1 cellular context compared by ENCODE assay signal in the genomic region with DNA sequence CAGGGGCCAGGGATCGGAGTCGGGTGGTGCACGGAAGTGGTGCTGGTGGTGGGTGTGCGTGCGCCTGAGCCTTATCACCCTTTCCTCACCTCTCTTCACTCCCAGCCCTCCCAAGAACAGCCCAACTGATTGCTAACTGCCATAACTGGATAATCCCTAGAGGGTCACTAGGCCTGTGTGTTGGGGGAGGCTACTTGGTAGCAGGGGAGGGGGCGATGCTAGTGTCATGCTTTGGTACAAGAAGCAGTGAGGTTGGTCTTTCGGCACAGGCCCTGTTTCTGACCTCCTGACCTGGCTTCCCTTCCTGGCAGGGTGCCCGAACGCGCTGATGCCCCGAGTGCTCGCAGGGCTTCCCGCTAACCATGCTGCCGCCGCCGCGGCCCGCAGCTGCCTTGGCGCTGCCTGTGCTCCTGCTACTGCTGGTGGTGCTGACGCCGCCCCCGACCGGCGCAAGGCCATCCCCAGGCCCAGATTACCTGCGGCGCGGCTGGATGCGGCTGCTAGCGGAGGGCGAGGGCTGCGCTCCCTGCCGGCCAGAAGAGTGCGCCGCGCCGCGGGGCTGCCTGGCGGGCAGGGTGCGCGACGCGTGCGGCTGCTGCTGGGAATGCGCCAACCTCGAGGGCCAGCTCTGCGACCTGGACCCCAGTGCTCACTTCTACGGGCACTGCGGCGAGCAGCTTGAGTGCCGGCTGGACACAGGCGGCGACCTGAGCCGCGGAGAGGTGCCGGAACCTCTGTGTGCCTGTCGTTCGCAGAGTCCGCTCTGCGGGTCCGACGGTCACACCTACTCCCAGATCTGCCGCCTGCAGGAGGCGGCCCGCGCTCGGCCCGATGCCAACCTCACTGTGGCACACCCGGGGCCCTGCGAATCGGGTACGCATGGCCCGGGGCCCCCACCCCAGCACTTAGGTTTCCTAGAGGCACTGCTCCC.
TF ChIP-seq lines count a peak whose summit lies in the region.

No MANE protein-coding gene starts in this region.

TF ChIP-seq in HepG2, 621 proteins besides CTCF, POLR2A, EP300 and RAD21 (continued from another document and continues in another):
- TF ChIP-seq FOXO4 (CRISPR knock-in tag; conservative IDR thresholded peaks at IDR 0.05): no peak
- TF ChIP-seq PRMT3 (CRISPR knock-in tag; IDR thresholded peaks at IDR 0.05; ENCODE audit: borderline replicate concordance, low read depth): peak; percentile 92
- peak; percentile 44; the same call in 1 of the 2 replicates for TF ChIP-seq NR1H2 (CRISPR knock-in tag; IDR thresholded peaks at IDR 0.05; ENCODE audit: borderline replicate concordance, low read depth)
- peak; percentile 64; the same call in 1 of the 2 replicates for TF ChIP-seq KDM5B (CRISPR knock-in tag; IDR thresholded peaks at IDR 0.05; ENCODE audit: borderline replicate concordance)
- TF ChIP-seq ZBTB7B (CRISPR knock-in tag; IDR thresholded peaks at IDR 0.05): peak; percentile 84
- TF ChIP-seq ZBTB3 (CRISPR knock-in tag; IDR thresholded peaks at IDR 0.05; ENCODE audit: borderline replicate concordance, low read depth): 0 out of 2 replicates have a peak, but pooled peaks have one; percentile 78
- no peak for TF ChIP-seq ZNF775 (CRISPR knock-in tag; IDR thresholded peaks at IDR 0.05; ENCODE audit: borderline replicate concordance)
- TF ChIP-seq, protein P1, sequence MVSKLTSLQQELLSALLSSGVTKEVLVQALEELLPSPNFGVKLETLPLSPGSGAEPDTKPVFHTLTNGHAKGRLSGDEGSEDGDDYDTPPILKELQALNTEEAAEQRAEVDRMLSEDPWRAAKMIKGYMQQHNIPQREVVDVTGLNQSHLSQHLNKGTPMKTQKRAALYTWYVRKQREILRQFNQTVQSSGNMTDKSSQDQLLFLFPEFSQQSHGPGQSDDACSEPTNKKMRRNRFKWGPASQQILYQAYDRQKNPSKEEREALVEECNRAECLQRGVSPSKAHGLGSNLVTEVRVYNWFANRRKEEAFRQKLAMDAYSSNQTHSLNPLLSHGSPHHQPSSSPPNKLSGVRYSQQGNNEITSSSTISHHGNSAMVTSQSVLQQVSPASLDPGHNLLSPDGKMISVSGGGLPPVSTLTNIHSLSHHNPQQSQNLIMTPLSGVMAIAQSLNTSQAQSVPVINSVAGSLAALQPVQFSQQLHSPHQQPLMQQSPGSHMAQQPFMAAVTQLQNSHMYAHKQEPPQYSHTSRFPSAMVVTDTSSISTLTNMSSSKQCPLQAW (CRISPR knock-in tag; IDR thresholded peaks at IDR 0.05): no peak
- TF ChIP-seq ZNF292 (CRISPR knock-in tag; IDR thresholded peaks at IDR 0.05; ENCODE audit: borderline replicate concordance, low read depth): 0 out of 2 replicates have a peak, but pooled peaks have one; percentile 24
- no peak for TF ChIP-seq HHEX (CRISPR knock-in tag; IDR thresholded peaks at IDR 0.05)
- no peak for TF ChIP-seq ZNF841 (CRISPR knock-in tag; IDR thresholded peaks at IDR 0.05; ENCODE audit: borderline replicate concordance)
- TF ChIP-seq THYN1 (CRISPR knock-in tag; IDR thresholded peaks at IDR 0.05; ENCODE audit: borderline replicate concordance, low read depth): 0 out of 2 replicates have a peak, but pooled peaks have one; percentile 13
- TF ChIP-seq, protein P2, sequence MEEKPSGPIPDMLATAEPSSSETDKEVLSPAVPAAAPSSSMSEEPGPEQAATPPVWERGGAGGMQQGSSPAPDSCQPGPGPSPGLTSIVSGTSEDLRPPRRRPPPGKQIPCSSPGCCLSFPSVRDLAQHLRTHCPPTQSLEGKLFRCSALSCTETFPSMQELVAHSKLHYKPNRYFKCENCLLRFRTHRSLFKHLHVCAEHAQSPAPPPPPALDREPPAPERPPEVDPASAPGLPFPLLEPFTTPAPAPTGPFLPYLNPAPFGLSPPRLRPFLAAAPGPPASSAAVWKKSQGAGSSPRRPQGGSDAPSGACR (CRISPR knock-in tag; IDR thresholded peaks at IDR 0.05): no peak
- TF ChIP-seq, protein P3, sequence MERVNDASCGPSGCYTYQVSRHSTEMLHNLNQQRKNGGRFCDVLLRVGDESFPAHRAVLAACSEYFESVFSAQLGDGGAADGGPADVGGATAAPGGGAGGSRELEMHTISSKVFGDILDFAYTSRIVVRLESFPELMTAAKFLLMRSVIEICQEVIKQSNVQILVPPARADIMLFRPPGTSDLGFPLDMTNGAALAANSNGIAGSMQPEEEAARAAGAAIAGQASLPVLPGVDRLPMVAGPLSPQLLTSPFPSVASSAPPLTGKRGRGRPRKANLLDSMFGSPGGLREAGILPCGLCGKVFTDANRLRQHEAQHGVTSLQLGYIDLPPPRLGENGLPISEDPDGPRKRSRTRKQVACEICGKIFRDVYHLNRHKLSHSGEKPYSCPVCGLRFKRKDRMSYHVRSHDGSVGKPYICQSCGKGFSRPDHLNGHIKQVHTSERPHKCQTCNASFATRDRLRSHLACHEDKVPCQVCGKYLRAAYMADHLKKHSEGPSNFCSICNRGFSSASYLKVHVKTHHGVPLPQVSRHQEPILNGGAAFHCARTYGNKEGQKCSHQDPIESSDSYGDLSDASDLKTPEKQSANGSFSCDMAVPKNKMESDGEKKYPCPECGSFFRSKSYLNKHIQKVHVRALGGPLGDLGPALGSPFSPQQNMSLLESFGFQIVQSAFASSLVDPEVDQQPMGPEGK (CRISPR knock-in tag; IDR thresholded peaks at IDR 0.05): peak; percentile 45
- TF ChIP-seq MTERF4 (CRISPR knock-in tag; IDR thresholded peaks at IDR 0.05): peak; percentile 69; the same call in 1 of the 2 replicates
- TF ChIP-seq, protein P4, sequence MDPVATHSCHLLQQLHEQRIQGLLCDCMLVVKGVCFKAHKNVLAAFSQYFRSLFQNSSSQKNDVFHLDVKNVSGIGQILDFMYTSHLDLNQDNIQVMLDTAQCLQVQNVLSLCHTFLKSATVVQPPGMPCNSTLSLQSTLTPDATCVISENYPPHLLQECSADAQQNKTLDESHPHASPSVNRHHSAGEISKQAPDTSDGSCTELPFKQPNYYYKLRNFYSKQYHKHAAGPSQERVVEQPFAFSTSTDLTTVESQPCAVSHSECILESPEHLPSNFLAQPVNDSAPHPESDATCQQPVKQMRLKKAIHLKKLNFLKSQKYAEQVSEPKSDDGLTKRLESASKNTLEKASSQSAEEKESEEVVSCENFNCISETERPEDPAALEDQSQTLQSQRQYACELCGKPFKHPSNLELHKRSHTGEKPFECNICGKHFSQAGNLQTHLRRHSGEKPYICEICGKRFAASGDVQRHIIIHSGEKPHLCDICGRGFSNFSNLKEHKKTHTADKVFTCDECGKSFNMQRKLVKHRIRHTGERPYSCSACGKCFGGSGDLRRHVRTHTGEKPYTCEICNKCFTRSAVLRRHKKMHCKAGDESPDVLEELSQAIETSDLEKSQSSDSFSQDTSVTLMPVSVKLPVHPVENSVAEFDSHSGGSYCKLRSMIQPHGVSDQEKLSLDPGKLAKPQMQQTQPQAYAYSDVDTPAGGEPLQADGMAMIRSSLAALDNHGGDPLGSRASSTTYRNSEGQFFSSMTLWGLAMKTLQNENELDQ (CRISPR knock-in tag; IDR thresholded peaks at IDR 0.05; ENCODE audit: borderline replicate concordance): no peak
- peak; percentile 91; the same call in 1 of the 2 replicates for TF ChIP-seq ZNF766 (CRISPR knock-in tag; IDR thresholded peaks at IDR 0.05; ENCODE audit: borderline replicate concordance)
- TF ChIP-seq ZBTB33 (CRISPR knock-in tag; IDR thresholded peaks at IDR 0.05): peak; percentile 41
- TF ChIP-seq ZNF749 (CRISPR knock-in tag; IDR thresholded peaks at IDR 0.05; ENCODE audit: borderline replicate concordance): peak; percentile 95; the same call in 1 of the 2 replicates
- TF ChIP-seq, protein P5, sequence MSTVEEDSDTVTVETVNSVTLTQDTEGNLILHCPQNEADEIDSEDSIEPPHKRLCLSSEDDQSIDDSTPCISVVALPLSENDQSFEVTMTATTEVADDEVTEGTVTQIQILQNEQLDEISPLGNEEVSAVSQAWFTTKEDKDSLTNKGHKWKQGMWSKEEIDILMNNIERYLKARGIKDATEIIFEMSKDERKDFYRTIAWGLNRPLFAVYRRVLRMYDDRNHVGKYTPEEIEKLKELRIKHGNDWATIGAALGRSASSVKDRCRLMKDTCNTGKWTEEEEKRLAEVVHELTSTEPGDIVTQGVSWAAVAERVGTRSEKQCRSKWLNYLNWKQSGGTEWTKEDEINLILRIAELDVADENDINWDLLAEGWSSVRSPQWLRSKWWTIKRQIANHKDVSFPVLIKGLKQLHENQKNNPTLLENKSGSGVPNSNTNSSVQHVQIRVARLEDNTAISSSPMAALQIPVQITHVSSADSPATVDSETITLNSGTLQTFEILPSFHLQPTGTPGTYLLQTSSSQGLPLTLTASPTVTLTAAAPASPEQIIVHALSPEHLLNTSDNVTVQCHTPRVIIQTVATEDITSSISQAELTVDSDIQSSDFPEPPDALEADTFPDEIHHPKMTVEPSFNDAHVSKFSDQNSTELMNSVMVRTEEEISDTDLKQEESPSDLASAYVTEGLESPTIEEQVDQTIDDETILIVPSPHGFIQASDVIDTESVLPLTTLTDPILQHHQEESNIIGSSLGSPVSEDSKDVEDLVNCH (CRISPR knock-in tag; IDR thresholded peaks at IDR 0.05): peak; percentile 73; the same call in 1 of the 2 replicates
- peak; percentile 97 for TF ChIP-seq ARNT2 (CRISPR knock-in tag; IDR thresholded peaks at IDR 0.05; ENCODE audit: low read depth)
- TF ChIP-seq SP2 (CRISPR knock-in tag; IDR thresholded peaks at IDR 0.05): 0 out of 2 replicates have a peak, but pooled peaks have one; percentile 28
- TF ChIP-seq ZNF432 (CRISPR knock-in tag; IDR thresholded peaks at IDR 0.05; ENCODE audit: borderline replicate concordance): peak; percentile 64; the same call in 1 of the 2 replicates
- TF ChIP-seq MXD4 (CRISPR knock-in tag; IDR thresholded peaks at IDR 0.05): peak; percentile 26; the same call in 1 of the 2 replicates
- TF ChIP-seq ZNF674 (CRISPR knock-in tag; IDR thresholded peaks at IDR 0.05; ENCODE audit: low read depth): peak; percentile 52; the same call in 1 of the 2 replicates
- TF ChIP-seq ZMYM4 (CRISPR knock-in tag; IDR thresholded peaks at IDR 0.05): peak; percentile 53; the same call in 1 of the 2 replicates
- TF ChIP-seq, protein P6, sequence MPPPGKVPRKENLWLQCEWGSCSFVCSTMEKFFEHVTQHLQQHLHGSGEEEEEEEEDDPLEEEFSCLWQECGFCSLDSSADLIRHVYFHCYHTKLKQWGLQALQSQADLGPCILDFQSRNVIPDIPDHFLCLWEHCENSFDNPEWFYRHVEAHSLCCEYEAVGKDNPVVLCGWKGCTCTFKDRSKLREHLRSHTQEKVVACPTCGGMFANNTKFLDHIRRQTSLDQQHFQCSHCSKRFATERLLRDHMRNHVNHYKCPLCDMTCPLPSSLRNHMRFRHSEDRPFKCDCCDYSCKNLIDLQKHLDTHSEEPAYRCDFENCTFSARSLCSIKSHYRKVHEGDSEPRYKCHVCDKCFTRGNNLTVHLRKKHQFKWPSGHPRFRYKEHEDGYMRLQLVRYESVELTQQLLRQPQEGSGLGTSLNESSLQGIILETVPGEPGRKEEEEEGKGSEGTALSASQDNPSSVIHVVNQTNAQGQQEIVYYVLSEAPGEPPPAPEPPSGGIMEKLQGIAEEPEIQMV (CRISPR knock-in tag; IDR thresholded peaks at IDR 0.05; ENCODE audit: low read depth): no peak; the same call in 1 of the 2 replicates
- TF ChIP-seq ZNF382 (CRISPR knock-in tag; IDR thresholded peaks at IDR 0.05; ENCODE audit: borderline replicate concordance): no peak
- TF ChIP-seq ZMYM3 (CRISPR knock-in tag; IDR thresholded peaks at IDR 0.05): peak; percentile 44; the same call in 1 of the 2 replicates
- no peak for TF ChIP-seq ZFP36 (IDR thresholded peaks at IDR 0.05; ENCODE audit: borderline replicate concordance, low read depth, low read length, partially characterized antibody)
- peak; percentile 91; the same call in 1 of the 2 replicates for TF ChIP-seq ZFP90 (CRISPR knock-in tag; IDR thresholded peaks at IDR 0.05; ENCODE audit: borderline replicate concordance)
- TF ChIP-seq ZNF761 (CRISPR knock-in tag; conservative IDR thresholded peaks at IDR 0.05): peak; percentile 68; the same call in 1 of the 2 replicates
- peak; percentile 39; the same call in 1 of the 2 replicates for TF ChIP-seq JUN (CRISPR knock-in tag; IDR thresholded peaks at IDR 0.05)
- TF ChIP-seq ZSCAN31 (CRISPR knock-in tag; IDR thresholded peaks at IDR 0.05; ENCODE audit: low read depth): peak; percentile 99
- no peak for TF ChIP-seq SRSF4 (IDR thresholded peaks at IDR 0.05; ENCODE audit: low read depth, low read length, poor library complexity, severe bottlenecking)
- TF ChIP-seq MAFF (IDR thresholded peaks at IDR 0.05; ENCODE audit: low read depth, low read length): no peak
- TF ChIP-seq FIP1L1 (IDR thresholded peaks at IDR 0.05; ENCODE audit: borderline replicate concordance, insufficient read depth, low read depth, low read length): no peak
- TF ChIP-seq BRCA1 (CRISPR knock-in tag; IDR thresholded peaks at IDR 0.05): 0 out of 2 replicates have a peak, but pooled peaks have one; percentile 57
- TF ChIP-seq ZFX (CRISPR knock-in tag; IDR thresholded peaks at IDR 0.05; ENCODE audit: low read depth): peak; percentile 98
- peak; percentile 31; the same call in 1 of the 2 replicates for TF ChIP-seq ZNF253 (CRISPR knock-in tag; IDR thresholded peaks at IDR 0.05; ENCODE audit: borderline replicate concordance)
